ENCODE assay signal across 1 cellular context in the genomic region with DNA sequence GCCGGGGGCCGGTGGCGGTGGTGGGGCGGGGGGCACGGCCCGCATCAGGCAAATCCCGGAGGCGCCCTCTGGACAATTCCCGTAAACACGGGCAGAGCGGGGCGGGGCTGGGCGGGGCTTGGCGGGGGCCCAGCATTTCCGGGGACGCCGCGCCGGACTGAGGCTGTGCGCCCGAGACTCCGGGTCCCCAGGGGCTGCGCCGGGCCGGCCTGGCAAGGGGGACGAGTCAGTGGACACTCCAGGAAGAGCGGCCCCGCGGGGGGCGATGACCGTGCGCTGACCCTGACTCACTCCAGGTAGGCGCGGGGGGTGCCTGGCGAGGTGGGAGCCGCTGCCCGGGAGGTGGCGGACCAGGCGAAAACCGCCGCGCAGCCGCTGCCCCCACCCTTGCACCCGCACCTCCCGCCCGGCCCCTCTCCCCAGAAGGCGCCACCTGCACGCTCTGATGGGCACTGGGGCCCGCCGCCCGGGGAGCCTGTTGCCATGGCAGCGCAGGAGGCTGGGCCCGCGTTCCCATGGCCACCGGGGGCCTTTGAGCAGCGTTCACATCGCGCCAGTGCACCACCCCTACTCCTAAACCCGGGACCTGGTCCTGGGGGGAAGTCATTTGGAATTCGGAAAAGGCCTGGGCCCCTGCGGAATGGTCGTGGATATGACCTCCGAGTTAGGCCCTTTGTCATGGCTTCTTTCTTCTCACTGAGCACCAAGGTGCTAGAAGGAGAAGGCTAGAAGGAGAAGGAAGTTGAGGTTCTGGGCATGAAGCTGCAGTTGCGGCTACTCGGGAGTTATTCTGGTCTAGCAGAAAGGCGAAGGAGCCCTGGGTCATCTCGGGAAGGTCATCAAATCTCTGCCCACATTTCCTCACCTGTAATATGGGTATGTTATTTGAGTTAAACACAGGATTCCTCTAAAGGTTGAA.
TF ChIP-seq lines count a peak whose summit lies in the region.

No MANE protein-coding gene starts in this region.

TF ChIP-seq in HepG2, 621 proteins besides CTCF, POLR2A, EP300 and RAD21 (continued from another document):
- TF ChIP-seq, protein P1, sequence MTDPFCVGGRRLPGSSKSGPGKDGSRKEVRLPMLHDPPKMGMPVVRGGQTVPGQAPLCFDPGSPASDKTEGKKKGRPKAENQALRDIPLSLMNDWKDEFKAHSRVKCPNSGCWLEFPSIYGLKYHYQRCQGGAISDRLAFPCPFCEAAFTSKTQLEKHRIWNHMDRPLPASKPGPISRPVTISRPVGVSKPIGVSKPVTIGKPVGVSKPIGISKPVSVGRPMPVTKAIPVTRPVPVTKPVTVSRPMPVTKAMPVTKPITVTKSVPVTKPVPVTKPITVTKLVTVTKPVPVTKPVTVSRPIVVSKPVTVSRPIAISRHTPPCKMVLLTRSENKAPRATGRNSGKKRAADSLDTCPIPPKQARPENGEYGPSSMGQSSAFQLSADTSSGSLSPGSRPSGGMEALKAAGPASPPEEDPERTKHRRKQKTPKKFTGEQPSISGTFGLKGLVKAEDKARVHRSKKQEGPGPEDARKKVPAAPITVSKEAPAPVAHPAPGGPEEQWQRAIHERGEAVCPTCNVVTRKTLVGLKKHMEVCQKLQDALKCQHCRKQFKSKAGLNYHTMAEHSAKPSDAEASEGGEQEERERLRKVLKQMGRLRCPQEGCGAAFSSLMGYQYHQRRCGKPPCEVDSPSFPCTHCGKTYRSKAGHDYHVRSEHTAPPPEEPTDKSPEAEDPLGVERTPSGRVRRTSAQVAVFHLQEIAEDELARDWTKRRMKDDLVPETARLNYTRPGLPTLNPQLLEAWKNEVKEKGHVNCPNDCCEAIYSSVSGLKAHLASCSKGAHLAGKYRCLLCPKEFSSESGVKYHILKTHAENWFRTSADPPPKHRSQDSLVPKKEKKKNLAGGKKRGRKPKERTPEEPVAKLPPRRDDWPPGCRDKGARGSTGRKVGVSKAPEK (CRISPR knock-in tag; IDR thresholded peaks at IDR 0.05; ENCODE audit: borderline replicate concordance), result no peak
- TF ChIP-seq SP1 (IDR thresholded peaks at IDR 0.05) (no peak), SP1 (CRISPR knock-in tag; IDR thresholded peaks at IDR 0.05) (peak; percentile 62; the same call in 1 of the 2 replicates), RFX3 (CRISPR knock-in tag; IDR thresholded peaks at IDR 0.05) (peak; percentile 93), MTA1 (CRISPR knock-in tag; IDR thresholded peaks at IDR 0.05; ENCODE audit: borderline replicate concordance) (peak; percentile 55; the same call in 1 of the 2 replicates), NCOA2 (CRISPR knock-in tag; IDR thresholded peaks at IDR 0.05) (peak; percentile 36; the same call in 1 of the 2 replicates), KDM2A (CRISPR knock-in tag; IDR thresholded peaks at IDR 0.05; ENCODE audit: borderline replicate concordance, low read depth) (peak; percentile 74; the same call in 1 of the 2 replicates), ZBTB7A (CRISPR knock-in tag; IDR thresholded peaks at IDR 0.05) (peak; percentile 51; the same call in 1 of the 2 replicates), NR2C2 (CRISPR knock-in tag; IDR thresholded peaks at IDR 0.05; ENCODE audit: borderline replicate concordance) (peak; percentile 25; the same call in 1 of the 2 replicates), RFXAP (CRISPR knock-in tag; IDR thresholded peaks at IDR 0.05; ENCODE audit: borderline replicate concordance) (peak; percentile 78), HOXA5 (CRISPR knock-in tag; IDR thresholded peaks at IDR 0.05) (0 out of 2 replicates have a peak, but pooled peaks have one; percentile 67), SATB2 (CRISPR knock-in tag; IDR thresholded peaks at IDR 0.05) (peak; percentile 26; the same call in 1 of the 2 replicates), HNRNPLL (IDR thresholded peaks at IDR 0.05; ENCODE audit: low read depth, low read length, poor library complexity, severe bottlenecking) (peak; percentile 42), HDAC2 (CRISPR knock-in tag; IDR thresholded peaks at IDR 0.05) (no peak), ZNF670 (CRISPR knock-in tag; IDR thresholded peaks at IDR 0.05; ENCODE audit: borderline replicate concordance) (peak; percentile 72; the same call in 1 of the 2 replicates), ZNF607 (CRISPR knock-in tag; IDR thresholded peaks at IDR 0.05; ENCODE audit: borderline replicate concordance) (peak; percentile 63; the same call in 1 of the 2 replicates), HOXA3 (CRISPR knock-in tag; IDR thresholded peaks at IDR 0.05) (peak; percentile 70), KLF6 (CRISPR knock-in tag; IDR thresholded peaks at IDR 0.05) (peak; percentile 82), MEIS1 (CRISPR knock-in tag; IDR thresholded peaks at IDR 0.05; ENCODE audit: borderline replicate concordance) (peak; percentile 50; the same call in 1 of the 2 replicates), ZNF224 (CRISPR knock-in tag; IDR thresholded peaks at IDR 0.05) (peak; percentile 32; the same call in 1 of the 2 replicates), GATAD1 (CRISPR knock-in tag; IDR thresholded peaks at IDR 0.05) (peak; percentile 49; the same call in 1 of the 2 replicates), IRF2 (CRISPR knock-in tag; IDR thresholded peaks at IDR 0.05) (peak; percentile 24; the same call in 1 of the 2 replicates), KAT8 (CRISPR knock-in tag; IDR thresholded peaks at IDR 0.05) (peak; percentile 59), STAG1 (CRISPR knock-in tag; IDR thresholded peaks at IDR 0.05) (no peak), EZH2 (conservative IDR thresholded peaks at IDR 0.05; ENCODE audit: low read depth, low read length) (no peak), ZNF891 (CRISPR knock-in tag; IDR thresholded peaks at IDR 0.05) (peak; percentile 65; the same call in 1 of the 2 replicates), ZNF441 (CRISPR knock-in tag; IDR thresholded peaks at IDR 0.05; ENCODE audit: borderline replicate concordance) (no peak), HOXD1 (CRISPR knock-in tag; IDR thresholded peaks at IDR 0.05) (0 out of 2 replicates have a peak, but pooled peaks have one; percentile 31), RBM22 (optimal IDR thresholded peaks at IDR 0.05; ENCODE audit: low read length) (peak; percentile 97), SIN3A (IDR thresholded peaks at IDR 0.05; ENCODE audit: borderline replicate concordance, low read depth, low read length) (peak; percentile 46; the same call in 1 of the 2 replicates)
- TF ChIP-seq, protein P2, sequence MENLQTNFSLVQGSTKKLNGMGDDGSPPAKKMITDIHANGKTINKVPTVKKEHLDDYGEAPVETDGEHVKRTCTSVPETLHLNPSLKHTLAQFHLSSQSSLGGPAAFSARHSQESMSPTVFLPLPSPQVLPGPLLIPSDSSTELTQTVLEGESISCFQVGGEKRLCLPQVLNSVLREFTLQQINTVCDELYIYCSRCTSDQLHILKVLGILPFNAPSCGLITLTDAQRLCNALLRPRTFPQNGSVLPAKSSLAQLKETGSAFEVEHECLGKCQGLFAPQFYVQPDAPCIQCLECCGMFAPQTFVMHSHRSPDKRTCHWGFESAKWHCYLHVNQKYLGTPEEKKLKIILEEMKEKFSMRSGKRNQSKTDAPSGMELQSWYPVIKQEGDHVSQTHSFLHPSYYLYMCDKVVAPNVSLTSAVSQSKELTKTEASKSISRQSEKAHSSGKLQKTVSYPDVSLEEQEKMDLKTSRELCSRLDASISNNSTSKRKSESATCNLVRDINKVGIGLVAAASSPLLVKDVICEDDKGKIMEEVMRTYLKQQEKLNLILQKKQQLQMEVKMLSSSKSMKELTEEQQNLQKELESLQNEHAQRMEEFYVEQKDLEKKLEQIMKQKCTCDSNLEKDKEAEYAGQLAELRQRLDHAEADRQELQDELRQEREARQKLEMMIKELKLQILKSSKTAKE (CRISPR knock-in tag; IDR thresholded peaks at IDR 0.05; ENCODE audit: borderline replicate concordance), result peak; percentile 48; the same call in 1 of the 2 replicates
- TF ChIP-seq, protein P3, sequence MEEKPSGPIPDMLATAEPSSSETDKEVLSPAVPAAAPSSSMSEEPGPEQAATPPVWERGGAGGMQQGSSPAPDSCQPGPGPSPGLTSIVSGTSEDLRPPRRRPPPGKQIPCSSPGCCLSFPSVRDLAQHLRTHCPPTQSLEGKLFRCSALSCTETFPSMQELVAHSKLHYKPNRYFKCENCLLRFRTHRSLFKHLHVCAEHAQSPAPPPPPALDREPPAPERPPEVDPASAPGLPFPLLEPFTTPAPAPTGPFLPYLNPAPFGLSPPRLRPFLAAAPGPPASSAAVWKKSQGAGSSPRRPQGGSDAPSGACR (CRISPR knock-in tag; IDR thresholded peaks at IDR 0.05), result peak; percentile 83
- TF ChIP-seq, protein P4, sequence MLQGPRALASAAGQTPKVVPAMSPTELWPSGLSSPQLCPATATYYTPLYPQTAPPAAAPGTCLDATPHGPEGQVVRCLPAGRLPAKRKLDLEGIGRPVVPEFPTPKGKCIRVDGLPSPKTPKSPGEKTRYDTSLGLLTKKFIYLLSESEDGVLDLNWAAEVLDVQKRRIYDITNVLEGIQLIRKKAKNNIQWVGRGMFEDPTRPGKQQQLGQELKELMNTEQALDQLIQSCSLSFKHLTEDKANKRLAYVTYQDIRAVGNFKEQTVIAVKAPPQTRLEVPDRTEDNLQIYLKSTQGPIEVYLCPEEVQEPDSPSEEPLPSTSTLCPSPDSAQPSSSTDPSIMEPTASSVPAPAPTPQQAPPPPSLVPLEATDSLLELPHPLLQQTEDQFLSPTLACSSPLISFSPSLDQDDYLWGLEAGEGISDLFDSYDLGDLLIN (CRISPR knock-in tag; IDR thresholded peaks at IDR 0.05; ENCODE audit: borderline replicate concordance), result peak; percentile 67; the same call in 1 of the 2 replicates
- TF ChIP-seq, protein P5, sequence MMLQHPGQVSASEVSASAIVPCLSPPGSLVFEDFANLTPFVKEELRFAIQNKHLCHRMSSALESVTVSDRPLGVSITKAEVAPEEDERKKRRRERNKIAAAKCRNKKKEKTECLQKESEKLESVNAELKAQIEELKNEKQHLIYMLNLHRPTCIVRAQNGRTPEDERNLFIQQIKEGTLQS (CRISPR knock-in tag; IDR thresholded peaks at IDR 0.05), result no peak
- TF ChIP-seq, protein P6, sequence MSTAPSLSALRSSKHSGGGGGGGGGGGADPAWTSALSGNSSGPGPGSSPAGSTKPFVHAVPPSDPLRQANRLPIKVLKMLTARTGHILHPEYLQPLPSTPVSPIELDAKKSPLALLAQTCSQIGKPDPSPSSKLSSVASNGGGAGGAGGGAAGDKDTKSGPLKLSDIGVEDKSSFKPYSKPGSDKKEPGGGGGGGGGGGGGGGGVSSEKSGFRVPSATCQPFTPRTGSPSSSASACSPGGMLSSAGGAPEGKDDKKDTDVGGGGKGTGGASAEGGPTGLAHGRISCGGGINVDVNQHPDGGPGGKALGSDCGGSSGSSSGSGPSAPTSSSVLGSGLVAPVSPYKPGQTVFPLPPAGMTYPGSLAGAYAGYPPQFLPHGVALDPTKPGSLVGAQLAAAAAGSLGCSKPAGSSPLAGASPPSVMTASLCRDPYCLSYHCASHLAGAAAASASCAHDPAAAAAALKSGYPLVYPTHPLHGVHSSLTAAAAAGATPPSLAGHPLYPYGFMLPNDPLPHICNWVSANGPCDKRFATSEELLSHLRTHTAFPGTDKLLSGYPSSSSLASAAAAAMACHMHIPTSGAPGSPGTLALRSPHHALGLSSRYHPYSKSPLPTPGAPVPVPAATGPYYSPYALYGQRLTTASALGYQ (CRISPR knock-in tag; IDR thresholded peaks at IDR 0.05), result peak; percentile 58; the same call in 1 of the 2 replicates
- TF ChIP-seq, protein P7, sequence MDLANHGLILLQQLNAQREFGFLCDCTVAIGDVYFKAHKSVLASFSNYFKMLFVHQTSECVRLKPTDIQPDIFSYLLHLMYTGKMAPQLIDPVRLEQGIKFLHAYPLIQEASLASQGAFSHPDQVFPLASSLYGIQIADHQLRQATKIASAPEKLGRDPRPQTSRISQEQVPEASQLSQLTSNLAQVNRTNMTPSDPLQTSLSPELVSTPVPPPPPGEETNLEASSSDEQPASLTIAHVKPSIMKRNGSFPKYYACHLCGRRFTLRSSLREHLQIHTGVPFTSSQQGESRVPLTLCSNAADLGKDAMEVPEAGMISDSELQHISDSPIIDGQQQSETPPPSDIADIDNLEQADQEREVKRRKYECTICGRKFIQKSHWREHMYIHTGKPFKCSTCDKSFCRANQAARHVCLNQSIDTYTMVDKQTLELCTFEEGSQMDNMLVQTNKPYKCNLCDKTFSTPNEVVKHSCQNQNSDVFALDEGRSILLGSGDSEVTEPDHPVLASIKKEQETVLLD (CRISPR knock-in tag; IDR thresholded peaks at IDR 0.05; ENCODE audit: low read depth), result peak; percentile 75
- TF ChIP-seq, protein P8, sequence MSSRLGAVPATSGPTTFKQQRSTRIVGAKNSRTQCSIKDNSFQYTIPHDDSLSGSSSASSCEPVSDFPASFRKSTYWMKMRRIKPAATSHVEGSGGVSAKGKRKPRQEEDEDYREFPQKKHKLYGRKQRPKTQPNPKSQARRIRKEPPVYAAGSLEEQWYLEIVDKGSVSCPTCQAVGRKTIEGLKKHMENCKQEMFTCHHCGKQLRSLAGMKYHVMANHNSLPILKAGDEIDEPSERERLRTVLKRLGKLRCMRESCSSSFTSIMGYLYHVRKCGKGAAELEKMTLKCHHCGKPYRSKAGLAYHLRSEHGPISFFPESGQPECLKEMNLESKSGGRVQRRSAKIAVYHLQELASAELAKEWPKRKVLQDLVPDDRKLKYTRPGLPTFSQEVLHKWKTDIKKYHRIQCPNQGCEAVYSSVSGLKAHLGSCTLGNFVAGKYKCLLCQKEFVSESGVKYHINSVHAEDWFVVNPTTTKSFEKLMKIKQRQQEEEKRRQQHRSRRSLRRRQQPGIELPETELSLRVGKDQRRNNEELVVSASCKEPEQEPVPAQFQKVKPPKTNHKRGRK (CRISPR knock-in tag; IDR thresholded peaks at IDR 0.05), result no peak
